ENCODE assay signal across 17 cellular contexts in genomic region chr1:116239916-116240315, GRCh38.
"Had no signal": no experiment of that assay in that cellular context is flagged by ENCODE, and none has a peak within 500 bp of the region (broad histone marks: within the 10 kb centered on the region; RNA-seq: fewer than 3 reads in every experiment).

No MANE protein-coding gene starts in this region.

- H3K4me3 ChIP-seq: MG63, SJCRH30 had no signal

- H3K9me3 ChIP-seq: MG63, SJCRH30 had no signal

- H3K4me1 ChIP-seq: SJCRH30 had no signal

- DNase-seq: Karpas-422, KBM-7, MG63, NCI-H1092, NCI-H1105 treated with DMSO at 0.1 percent for 48 hours, NCI-H1417 treated with DMSO at 0.1 percent for 48 hours, NCI-H146, NCI-H1694 treated with DMSO at 0.1 percent for 48 hours, NCI-H1930, NCI-H2081, NCI-H2107, NCI-H2227 treated with DMSO at 0.1 percent for 48 hours, NCI-H524 treated with DMSO at 0.1 percent for 48 hours, NCI-H69, NCI-H774, SHP77 treated with DMSO at 0.1 percent for 48 hours, SJCRH30 had no signal

- H3K36me3 ChIP-seq: MG63, SJCRH30 had no signal

- H3K27ac ChIP-seq: SJCRH30 had no signal
